In the genomic region with DNA sequence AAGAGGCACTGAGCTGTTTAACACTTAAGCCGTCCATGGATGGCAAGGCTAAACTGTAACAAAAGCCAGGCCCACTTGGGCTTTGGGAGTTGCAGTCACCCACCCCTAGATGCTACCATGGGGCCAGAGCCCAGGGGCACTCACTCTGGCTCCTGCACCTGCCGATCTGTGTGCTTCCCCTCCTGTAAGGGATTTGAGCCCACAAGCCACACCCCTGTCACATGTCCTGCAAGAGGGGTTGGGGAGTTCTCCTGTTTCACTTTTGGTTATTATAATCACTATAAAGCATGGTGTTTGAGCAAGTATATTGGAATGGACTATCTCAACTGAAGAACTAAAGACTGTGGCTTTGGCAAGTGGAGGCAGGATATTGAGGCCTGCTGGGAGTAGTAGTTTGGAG, we compare ENCODE assay signal across 17 cellular contexts. TPM values are rescaled to one million over a fixed set of nuclear protein-coding genes. Genes with fewer than 3 reads are reported as not detected.
A peak's percentile ranks its signal among the peaks of the same experiment; 100 is the strongest.
DNase-seq lines count a peak whose midpoint lies in the region; ATAC-seq, FAIRE-seq and TF ChIP-seq lines count a peak whose summit lies in the region.
"Had no signal": no experiment of that assay in that cellular context is flagged by ENCODE, and none has a peak within 500 bp of the region (broad histone marks: within the 10 kb centered on the region; RNA-seq: fewer than 3 reads in every experiment).

No MANE protein-coding gene starts in this region.

- H3K4me3 ChIP-seq in CD8-positive, alpha-beta T cell (ENCODE audit: low read depth, low read length) = no peak overlapping the region
- H3K4me3 ChIP-seq: ovary had no signal

- H3K36me3 ChIP-seq in CD8-positive, alpha-beta T cell (ENCODE audit: insufficient read depth, low read length) = no peaks in the 10 kb centered on the region
- H3K36me3 ChIP-seq: ovary had no signal

- no peaks in the 10 kb centered on the region for H3K9me3 Mint-ChIP-seq in CD8-positive, alpha-beta T cell
- H3K9me3 Mint-ChIP-seq: activated naive CD4-positive, alpha-beta T cell treated with anti-CD3 and anti-CD28 coated beads for 36 hours; central memory CD8-positive, alpha-beta T cell had no signal

- ATAC-seq in GM18520 (IDR thresholded peaks at IDR 0.05; ENCODE audit: unreplicated experiment) (peak; percentile 52), GM21390 (IDR thresholded peaks at IDR 0.05; ENCODE audit: unreplicated experiment) (peak; percentile 53), HG02981 (IDR thresholded peaks at IDR 0.05; ENCODE audit: unreplicated experiment) (peak; percentile 74)
- ATAC-seq in CD8-positive, alpha-beta T cell = no peak
- ATAC-seq: esophagus mucosa had no signal

- no peaks in the 10 kb centered on the region for H3K36me3 Mint-ChIP-seq in CD8-positive, alpha-beta T cell
- H3K36me3 Mint-ChIP-seq: CD14-positive monocyte had no signal

- FAIRE-seq in RCC 7860 (lab: Jason Lieb, UNC) = no peak

- DNase-seq in OCI-M1 (lab: John Stamatoyannopoulos, UW) (peak; percentile 72), RCC 7860 (ENCODE audit: low spot score) (no peak), ACHN (no peak), D341Med (ENCODE audit: low spot score) (no peak)
- DNase-seq in CD8-positive, alpha-beta T cell = no peak
- DNase-seq: activated naive CD4-positive, alpha-beta T cell treated with anti-CD3 and anti-CD28 coated beads for 36 hours; mesenchymal stem cell; NK-92 treated with Interleukin-12 subunit alpha and Interleukin-12 subunit beta, amount 100 ng/mL, for 24 hours; ovary; stimulated activated naive CD4-positive, alpha-beta T cell treated with Interleukin-2 at 50 U/mL for 16 hours had no signal

- CTCF ChIA-PET in CD8-positive, alpha-beta T cell (lab: Charles Lee) = interaction anchor here (2.1 to 6.8 kb wide), 3 partner anchors 12 to 659 kb away, joined by 12 to 56 read pairs (median 40); no protein-coding TSS in a partner anchor

- H3K9me3 ChIP-seq in CD8-positive, alpha-beta T cell (ENCODE audit: low read length) = no peaks in the 10 kb centered on the region
- H3K9me3 ChIP-seq: ovary had no signal

- H3K27me3 Mint-ChIP-seq in CD8-positive, alpha-beta T cell (ENCODE audit: low read depth) = peaks cover 2% of the 10 kb centered on the region

- H3K27ac Mint-ChIP-seq in CD8-positive, alpha-beta T cell = no peak overlapping the region
- H3K27ac Mint-ChIP-seq: activated naive CD4-positive, alpha-beta T cell treated with anti-CD3 and anti-CD28 coated beads for 36 hours had no signal

- in situ Hi-C loops in ACHN (cut with HindIII; ENCODE audit: low pct_ligation_motif_present, low pct_unique_long_range_greater_than_20kb, low sequenced_read_pairs) = no loop called here

- H3K27me3 ChIP-seq in CD8-positive, alpha-beta T cell (ENCODE audit: insufficient read depth, low read length) = no peaks in the 10 kb centered on the region
- H3K27me3 ChIP-seq: ovary had no signal

- POLR2A ChIA-PET in CD8-positive, alpha-beta T cell (lab: Charles Lee) = no interaction called here

- H3K27ac ChIP-seq in CD8-positive, alpha-beta T cell (ENCODE audit: low read depth, low read length) = no peak overlapping the region
- H3K27ac ChIP-seq: HL-60, ovary had no signal

- H3K4me3 Mint-ChIP-seq in CD8-positive, alpha-beta T cell = no peak overlapping the region
- H3K4me3 Mint-ChIP-seq: activated naive CD4-positive, alpha-beta T cell treated with anti-CD3 and anti-CD28 coated beads for 36 hours; CD14-positive monocyte; central memory CD8-positive, alpha-beta T cell had no signal

- H3K4me1 ChIP-seq in CD8-positive, alpha-beta T cell (ENCODE audit: insufficient read depth, low read length) = no peaks in the 10 kb centered on the region

- intact Hi-C loops in CD8-positive, alpha-beta T cell (cut with DNase I, micrococcal nuclease) = loop anchor here in 1 of 2 experiments (5.0 kb wide), 1 partner anchor 1292 kb away; no protein-coding TSS in a partner anchor

- H3K4me1 Mint-ChIP-seq in CD8-positive, alpha-beta T cell (ENCODE audit: low read depth) = peaks cover 3% of the 10 kb centered on the region

- no peak for TF ChIP-seq CTCF in CD8-positive, alpha-beta T cell (IDR thresholded peaks at IDR 0.05)

RNA-seq across cellular contexts. Expression of a gene that starts 14.0 kb away (rescaled TPM):
- not detected for total RNA-seq in CD8-positive, alpha-beta T cell
- total RNA-seq: activated naive CD4-positive, alpha-beta T cell treated with anti-CD3 and anti-CD28 coated beads for 36 hours; esophagus mucosa; ovary had no signal
